14 cellular contexts compared by ENCODE assay signal in genomic region chr3:195035345-195036202, GRCh38.
DNase-seq lines count a peak whose midpoint lies in the region; ATAC-seq and TF ChIP-seq lines count a peak whose summit lies in the region.
"Had no signal": no experiment of that assay in that cellular context is flagged by ENCODE, and none has a peak within 500 bp of the region (broad histone marks: within the 10 kb centered on the region; RNA-seq: fewer than 3 reads in every experiment).

No MANE protein-coding gene starts in this region.

- H3K4me3 ChIP-seq in endodermal cell (ENCODE audit: low read length) = no peak overlapping the region
- H3K4me3 ChIP-seq in CD8-positive, alpha-beta memory T cell (ENCODE audit: low read length) = no peak overlapping the region
- H3K4me3 ChIP-seq: esophagus squamous epithelium had no signal

- H3K36me3 Mint-ChIP-seq in endodermal cell (ENCODE audit: low read depth) (no peaks in the 10 kb centered on the region), osteocyte (ENCODE audit: unreplicated experiment) (no peaks in the 10 kb centered on the region)
- H3K36me3 Mint-ChIP-seq in CD8-positive, alpha-beta memory T cell = no peaks in the 10 kb centered on the region
- H3K36me3 Mint-ChIP-seq: brain had no signal

- no peak for ATAC-seq in GM19467 (IDR thresholded peaks at IDR 0.05; ENCODE audit: unreplicated experiment)
- ATAC-seq in HG02571 (IDR thresholded peaks at IDR 0.05; ENCODE audit: unreplicated experiment) = no peak

- peaks cover 42% of the 10 kb centered on the region for H3K4me1 Mint-ChIP-seq in endodermal cell
- peaks cover 28% of the 10 kb centered on the region for H3K4me1 Mint-ChIP-seq in osteocyte (ENCODE audit: unreplicated experiment)
- H3K4me1 Mint-ChIP-seq in CD8-positive, alpha-beta memory T cell = no peaks in the 10 kb centered on the region

- H3K27me3 Mint-ChIP-seq in endodermal cell (ENCODE audit: insufficient read depth) (peaks cover 14% of the 10 kb centered on the region), osteocyte (ENCODE audit: unreplicated experiment) (peaks cover 17% of the 10 kb centered on the region)
- peaks cover 5 to 20% of the 10 kb centered on the region in 2 donors for H3K27me3 Mint-ChIP-seq in CD8-positive, alpha-beta memory T cell
- H3K27me3 Mint-ChIP-seq: stimulated activated naive CD8-positive, alpha-beta T cell treated with anti-CD3 and anti-CD28 coated beads, Interleukin-15, Interleukin-2, amounts not matched to agents 100 ng/mL and 50 ng/mL, for 24 hours had no signal

- TF ChIP-seq CTCF in endodermal cell (conservative IDR thresholded peaks at IDR 0.05) (peak; percentile 72), osteocyte (IDR thresholded peaks at IDR 0.05) (peak; percentile 18)

- H3K9ac ChIP-seq in endodermal cell (ENCODE audit: extremely low read depth, low read length, poor library complexity, severe bottlenecking) = no peak overlapping the region

- H3K4me1 ChIP-seq in endodermal cell (ENCODE audit: control insufficient read depth, insufficient read depth, low read length) = peaks cover 13% of the 10 kb centered on the region
- no peaks in the 10 kb centered on the region for H3K4me1 ChIP-seq in CD8-positive, alpha-beta memory T cell (ENCODE audit: insufficient read depth, low read length)

- no peaks in the 10 kb centered on the region for H3K27me3 ChIP-seq in endodermal cell (ENCODE audit: control insufficient read depth, insufficient read depth, low read length, poor library complexity, severe bottlenecking)
- H3K27me3 ChIP-seq in CD8-positive, alpha-beta memory T cell (ENCODE audit: insufficient read depth, low read length, poor library complexity, severe bottlenecking) = no peaks in the 10 kb centered on the region
- H3K27me3 ChIP-seq: esophagus squamous epithelium had no signal

- peak; percentile 17 for DNase-seq in DMS53 (lab: John Stamatoyannopoulos, UW)
- no peak for DNase-seq in DMS53 treated with DMSO at 0.1 percent for 48 hours (lab: John Stamatoyannopoulos, UW; ENCODE audit: unreplicated experiment)
- peak; percentile 88 for DNase-seq in endodermal cell
- DNase-seq in osteocyte (ENCODE audit: extremely low spot score, unreplicated experiment) = no peak
- no peak for DNase-seq in CD8-positive, alpha-beta memory T cell
- DNase-seq: activated B cell treated with CpG ODN at 0.5 μM for 24 hours, esophagus squamous epithelium, NCI-H2227 treated with DMSO at 0.1 percent for 48 hours had no signal

- peak; percentile 59 for TF ChIP-seq RAD21 in Ishikawa (IDR thresholded peaks at IDR 0.05; ENCODE audit: low read depth)

- H3K9me3 Mint-ChIP-seq in endodermal cell (peaks cover 7% of the 10 kb centered on the region), osteocyte (ENCODE audit: unreplicated experiment) (no peaks in the 10 kb centered on the region)
- peaks cover 0 to 2% (median 0%) of the 10 kb centered on the region in 5 donors for H3K9me3 Mint-ChIP-seq in CD8-positive, alpha-beta memory T cell
- H3K9me3 Mint-ChIP-seq: activated T-helper 1 cell treated with anti-CD3 and anti-CD28 coated beads, Interleukin-12 subunit alpha, Interleukin-12 subunit beta, Interleukin-2, Interleukin-4 antibody, amounts not matched to agents 30 ng/mL and 10 ng/mL and 1 ng/mL, durations not matched to agents 14 hours and 24 hours and 36 hours; stimulated activated naive CD8-positive, alpha-beta T cell treated with anti-CD3 and anti-CD28 coated beads, Interleukin-15, Interleukin-2, amounts not matched to agents 100 ng/mL and 50 ng/mL, for 24 hours had no signal

- H3K9me3 ChIP-seq in endodermal cell (ENCODE audit: control insufficient read depth, low read length) = no peaks in the 10 kb centered on the region
- no peaks in the 10 kb centered on the region for H3K9me3 ChIP-seq in CD8-positive, alpha-beta memory T cell (ENCODE audit: low read length)
- H3K9me3 ChIP-seq: esophagus squamous epithelium had no signal

- WGBS in endodermal cell (ENCODE audit: insufficient coverage in 1 of 2, insufficient read length in 1 of 2), 2 experiments = 80 to 84% methylated on average over 28 to 42 of the region's 42 CpGs

- no peak overlapping the region for H3K4me3 Mint-ChIP-seq in endodermal cell
- no peak overlapping the region for H3K4me3 Mint-ChIP-seq in osteocyte (ENCODE audit: unreplicated experiment)
- H3K4me3 Mint-ChIP-seq in CD8-positive, alpha-beta memory T cell = no peak overlapping the region
- H3K4me3 Mint-ChIP-seq: activated B cell treated with CpG ODN at 0.5 μM for 24 hours; activated T-helper 1 cell treated with anti-CD3 and anti-CD28 coated beads, Interleukin-12 subunit alpha, Interleukin-12 subunit beta, Interleukin-2, Interleukin-4 antibody, amounts not matched to agents 30 ng/mL and 10 ng/mL and 1 ng/mL, durations not matched to agents 14 hours and 24 hours and 36 hours; brain; stimulated activated naive CD8-positive, alpha-beta T cell treated with anti-CD3 and anti-CD28 coated beads, Interleukin-15, Interleukin-2, amounts not matched to agents 100 ng/mL and 50 ng/mL, for 24 hours had no signal

- CTCF ChIA-PET in CD8-positive, alpha-beta memory T cell (lab: Charles Lee) = no interaction called here

- no peak overlapping the region for H3K27ac ChIP-seq in endodermal cell (ENCODE audit: low read depth, low read length)
- H3K27ac ChIP-seq in CD8-positive, alpha-beta memory T cell (ENCODE audit: low read depth, low read length) = no peak overlapping the region
- H3K27ac ChIP-seq: esophagus squamous epithelium had no signal

- H3K36me3 ChIP-seq in endodermal cell (ENCODE audit: control insufficient read depth, insufficient read depth, low read length) = no peaks in the 10 kb centered on the region
- no peaks in the 10 kb centered on the region for H3K36me3 ChIP-seq in CD8-positive, alpha-beta memory T cell (ENCODE audit: insufficient read depth, low read length)
- H3K36me3 ChIP-seq: esophagus squamous epithelium had no signal

- POLR2A ChIA-PET in CD8-positive, alpha-beta memory T cell (lab: Charles Lee) = no interaction called here

- no peak for TF ChIP-seq EP300 in Ishikawa (IDR thresholded peaks at IDR 0.05; ENCODE audit: borderline replicate concordance)

- H3K27ac Mint-ChIP-seq in endodermal cell (no peak overlapping the region), osteocyte (ENCODE audit: unreplicated experiment) (no peak overlapping the region)
- H3K27ac Mint-ChIP-seq in CD8-positive, alpha-beta memory T cell = no peak overlapping the region
- H3K27ac Mint-ChIP-seq: activated B cell treated with CpG ODN at 0.5 μM for 24 hours; activated T-helper 1 cell treated with anti-CD3 and anti-CD28 coated beads, Interleukin-12 subunit alpha, Interleukin-12 subunit beta, Interleukin-2, Interleukin-4 antibody, amounts not matched to agents 30 ng/mL and 10 ng/mL and 1 ng/mL, durations not matched to agents 14 hours and 24 hours and 36 hours; brain; stimulated activated naive CD8-positive, alpha-beta T cell treated with anti-CD3 and anti-CD28 coated beads, Interleukin-15, Interleukin-2, amounts not matched to agents 100 ng/mL and 50 ng/mL, for 24 hours had no signal

TF ChIP-seq in Ishikawa, 13 proteins besides CTCF, POLR2A, EP300 and RAD21:
- no peak for TF ChIP-seq TEAD4 (IDR thresholded peaks at IDR 0.05)
- no peak for TF ChIP-seq YY1 (IDR thresholded peaks at IDR 0.05; ENCODE audit: low read depth)
- TF ChIP-seq NFIC (IDR thresholded peaks at IDR 0.05) = no peak
- TF ChIP-seq FOXM1 (IDR thresholded peaks at IDR 0.05; ENCODE audit: borderline replicate concordance, low read depth) = no peak
- TF ChIP-seq EGR1 (IDR thresholded peaks at IDR 0.05) = no peak
- no peak for TF ChIP-seq TAF1 (IDR thresholded peaks at IDR 0.05; ENCODE audit: low read depth)
- TF ChIP-seq MAX (IDR thresholded peaks at IDR 0.05) = no peak
- TF ChIP-seq CEBPB (IDR thresholded peaks at IDR 0.05) = no peak
- no peak for TF ChIP-seq REST (IDR thresholded peaks at IDR 0.05; ENCODE audit: low read depth)
- no peak for TF ChIP-seq ZBTB7A (IDR thresholded peaks at IDR 0.05; ENCODE audit: low read depth)
- TF ChIP-seq TCF12 (IDR thresholded peaks at IDR 0.05; ENCODE audit: low read depth) = no peak

Comparison
In these comparisons a context has a peak if more than half of its experiments do, and no peak if none do; other contexts are left out.
1. DNase-seq: peak in DMS53 (single experiment) and endodermal cell (single experiment); none in DMS53 treated with DMSO at 0.1 percent for 48 hours (single experiment), osteocyte (single experiment) and CD8-positive, alpha-beta memory T cell (0 of 5).